ENCODE assay signal across 8 cellular contexts in the genomic region with DNA sequence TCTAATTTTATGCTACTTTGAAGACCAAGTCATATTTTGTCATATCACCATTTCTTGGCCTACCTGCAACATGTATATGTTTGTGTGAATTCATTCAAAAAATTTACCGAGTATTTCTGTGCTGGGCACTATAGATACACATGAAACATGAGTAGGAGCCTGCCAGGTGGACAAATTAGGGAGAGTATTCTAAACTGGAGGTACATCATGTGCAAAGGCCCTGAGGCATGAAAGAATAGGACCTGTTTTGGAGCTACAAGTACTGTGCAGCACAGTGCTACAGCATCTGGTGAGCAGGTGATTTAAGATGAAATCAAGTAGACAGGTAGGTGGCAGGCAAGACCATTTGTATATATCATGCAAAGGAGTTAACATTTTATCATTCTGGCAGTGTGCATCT.
"Had no signal": no experiment of that assay in that cellular context is flagged by ENCODE, and none has a peak within 500 bp of the region (broad histone marks: within the 10 kb centered on the region; RNA-seq: fewer than 3 reads in every experiment).

No MANE protein-coding gene starts in this region.

- FAIRE-seq: G401.6, GM12878, GM12891, GM12892, GM18507, GM19239 had no signal

- H3K4me3 ChIP-seq: GM12878 had no signal

- DNase-seq: GDM1, GF-D8 had no signal
